1 cellular context compared by ENCODE assay signal in genomic region chr12:111194703-111195051, GRCh38.
TF ChIP-seq lines count a peak whose summit lies in the region.

No MANE protein-coding gene starts in this region.

TF ChIP-seq in H1, 55 proteins besides CTCF, POLR2A, EP300 and RAD21:
- no peak for TF ChIP-seq RFX5 (IDR thresholded peaks at IDR 0.05; ENCODE audit: borderline replicate concordance, low read depth, low read length)
- no peak for TF ChIP-seq BCL11A (IDR thresholded peaks at IDR 0.05; ENCODE audit: low read depth in 2 of 2, low read length in 2 of 2)
- no peak for TF ChIP-seq SAP30 (IDR thresholded peaks at IDR 0.05; ENCODE audit: insufficient read depth, insufficient replicate concordance, low read length)
- no peak for TF ChIP-seq SP2 (IDR thresholded peaks at IDR 0.05; ENCODE audit: low read length)
- TF ChIP-seq BACH1 (IDR thresholded peaks at IDR 0.05; ENCODE audit: low read length): no peak
- TF ChIP-seq GTF2F1 (IDR thresholded peaks at IDR 0.05; ENCODE audit: borderline replicate concordance, low read depth, low read length): no peak
- TF ChIP-seq GABPA (IDR thresholded peaks at IDR 0.05; ENCODE audit: borderline replicate concordance, insufficient read depth, low read length): no peak
- no peak for TF ChIP-seq CHD2 (IDR thresholded peaks at IDR 0.05; ENCODE audit: low read length)
- TF ChIP-seq CREB1 (IDR thresholded peaks at IDR 0.05): no peak
- TF ChIP-seq CEBPB (IDR thresholded peaks at IDR 0.05; ENCODE audit: low read depth, low read length): no peak
- TF ChIP-seq RBBP5 (IDR thresholded peaks at IDR 0.05; ENCODE audit: borderline replicate concordance, low read depth, low read length): no peak
- no peak for TF ChIP-seq EZH2 (IDR thresholded peaks at IDR 0.05; ENCODE audit: low read depth, low read length, severe bottlenecking)
